ENCODE assay signal across 8 cellular contexts in genomic region chr2:62456721-62457539, GRCh38. TPM values are rescaled to one million over a fixed set of nuclear protein-coding genes. Genes with fewer than 3 reads are reported as not detected.
DNase-seq lines count a peak whose midpoint lies in the region; ATAC-seq, FAIRE-seq and TF ChIP-seq lines count a peak whose summit lies in the region.

No MANE protein-coding gene starts in this region.

- ATAC-seq in naive thymus-derived CD4-positive, alpha-beta T cell: peak; percentile 82
- peak; percentile 86 to 91 for ATAC-seq in stimulated activated naive B cell treated with anti-CD40 and anti-IgM and Interleukin-4, amounts not matched to agents 10 μg/mL and 1 μg/mL and 100 μg/mL, for 72 hours (replicated peaks)

- H3K4me3 Mint-ChIP-seq in naive thymus-derived CD4-positive, alpha-beta T cell: peak overlapping the region; percentile 39 to 69 (median 56)
- peak overlapping the region; percentile 63 to 79 for H3K4me3 Mint-ChIP-seq in stimulated activated naive B cell treated with anti-CD40 and anti-IgM and Interleukin-4, amounts not matched to agents 10 μg/mL and 1 μg/mL and 100 μg/mL, for 72 hours

- H3K4me2 ChIP-seq in PC-9: peak overlapping the region; percentile 89

- BruUV-seq in PC-9 (replicated peaks; lab: Mats Ljungman, UMichigan): no TSS peak

- TF ChIP-seq CTCF in D721Med (IDR thresholded peaks at IDR 0.05; ENCODE audit: insufficient read depth, missing control alignments) (peak; percentile 81), GM20000 (IDR thresholded peaks at IDR 0.05; ENCODE audit: extremely low read depth, missing control alignments) (peak; percentile 95), PC-9 (conservative IDR thresholded peaks at IDR 0.05) (peak; percentile 98)

- H3K27me3 ChIP-seq in PC-9 (ENCODE audit: insufficient read depth, low read depth): no peaks in the 10 kb centered on the region
- H3K27me3 ChIP-seq in naive thymus-derived CD4-positive, alpha-beta T cell (ENCODE audit: control insufficient read depth in 2 of 2, insufficient read depth in 2 of 2, low read length in 2 of 2): no peaks in the 10 kb centered on the region

- no peaks in the 10 kb centered on the region for H3K79me2 ChIP-seq in PC-9 (ENCODE audit: low read depth)

- H4K20me1 ChIP-seq in PC-9 (ENCODE audit: insufficient read depth): no peaks in the 10 kb centered on the region

- H3K9me3 Mint-ChIP-seq in naive thymus-derived CD4-positive, alpha-beta T cell: no peaks in the 10 kb centered on the region
- no peaks in the 10 kb centered on the region for H3K9me3 Mint-ChIP-seq in stimulated activated naive B cell treated with anti-CD40 and anti-IgM and Interleukin-4, amounts not matched to agents 10 μg/mL and 1 μg/mL and 100 μg/mL, for 72 hours

- no peaks in the 10 kb centered on the region for H3K36me3 ChIP-seq in PC-9 (ENCODE audit: low read depth)
- H3K36me3 ChIP-seq in naive thymus-derived CD4-positive, alpha-beta T cell (ENCODE audit: control insufficient read depth in 2 of 3, insufficient read depth in 3 of 3, low read length in 3 of 3): no peaks in the 10 kb centered on the region

- H2AFZ ChIP-seq in PC-9: peak overlapping the region; percentile 86

- no peaks in the 10 kb centered on the region for H3K9me2 ChIP-seq in PC-9 (ENCODE audit: insufficient read depth)

- POLR2A ChIA-PET in PC-9 (lab: Charles Lee; ENCODE audit: unreplicated experiment): interaction anchor here (0.5 to 0.9 kb wide), 3 partner anchors 146 to 248 kb away, joined by 3 to 21 read pairs (median 5); partner anchors contain the start of gene EHBP1
- POLR2A ChIA-PET in naive thymus-derived CD4-positive, alpha-beta T cell (lab: Charles Lee): no interaction called here

- no peak for FAIRE-seq in D721Med (lab: Jason Lieb, UNC)

- peak overlapping the region; percentile 72 for H3K4me3 ChIP-seq in PC-9
- H3K4me3 ChIP-seq in naive thymus-derived CD4-positive, alpha-beta T cell (ENCODE audit: low read length): peak overlapping the region; percentile 58

- no peaks in the 10 kb centered on the region for H3K9me3 ChIP-seq in PC-9 (ENCODE audit: insufficient read depth, low read depth)
- H3K9me3 ChIP-seq in naive thymus-derived CD4-positive, alpha-beta T cell (ENCODE audit: control insufficient read depth in 2 of 3, low read length in 3 of 3): no peaks in the 10 kb centered on the region

- no peaks in the 10 kb centered on the region for H3K36me3 Mint-ChIP-seq in naive thymus-derived CD4-positive, alpha-beta T cell
- no peaks in the 10 kb centered on the region for H3K36me3 Mint-ChIP-seq in stimulated activated naive B cell treated with anti-CD40 and anti-IgM and Interleukin-4, amounts not matched to agents 10 μg/mL and 1 μg/mL and 100 μg/mL, for 72 hours

- DNase-seq in D721Med (ENCODE audit: insufficient read length, low spot score) (peak; percentile 85), GM20000 (ENCODE audit: low spot score) (peak; percentile 86), HS-27A (ENCODE audit: low read depth) (peak; percentile 26), PC-9 (peak; percentile 85 to 88), fibroblast of gingiva (ENCODE audit: low read depth) (peak; percentile 62)
- peak; percentile 23 to 43 for DNase-seq in activated T-helper 1 cell treated with anti-CD3 and anti-CD28 coated beads, Interleukin-2, amount 50 U/mL, for 16 hours (ENCODE audit: low read depth in 1 of 2, low spot score in 1 of 2)
- peak; percentile 31 to 77 (median 60) for DNase-seq in naive thymus-derived CD4-positive, alpha-beta T cell
- DNase-seq in stimulated activated naive B cell treated with anti-CD40 and anti-IgM and Interleukin-4, amounts not matched to agents 10 μg/mL and 1 μg/mL and 100 μg/mL, for 72 hours: peak; percentile 59

- no peaks in the 10 kb centered on the region for H3F3A ChIP-seq in PC-9 (ENCODE audit: insufficient read depth, low read depth)

- H3K27ac ChIP-seq in PC-9: peak overlapping the region; percentile 72
- H3K27ac ChIP-seq in naive thymus-derived CD4-positive, alpha-beta T cell (ENCODE audit: low read depth, low read length): no peak overlapping the region

- H3K27ac Mint-ChIP-seq in naive thymus-derived CD4-positive, alpha-beta T cell: no peak overlapping the region
- H3K27ac Mint-ChIP-seq in stimulated activated naive B cell treated with anti-CD40 and anti-IgM and Interleukin-4, amounts not matched to agents 10 μg/mL and 1 μg/mL and 100 μg/mL, for 72 hours: no peak overlapping the region

- CTCF ChIA-PET in PC-9 (lab: Charles Lee): interaction anchor here (0.7 to 2.2 kb wide), 11 partner anchors 42 to 1203 kb away, joined by 3 to 14 read pairs (median 3); no protein-coding TSS in a partner anchor
- CTCF ChIA-PET in naive thymus-derived CD4-positive, alpha-beta T cell (lab: Charles Lee): interaction anchor here (0.7 to 10.3 kb wide), 8 partner anchors 9 to 1087 kb away, joined by 3 to 95 read pairs (median 3); no protein-coding TSS in a partner anchor

- peaks cover 3 to 10% (median 8%) of the 10 kb centered on the region in 5 donors for H3K27me3 Mint-ChIP-seq in naive thymus-derived CD4-positive, alpha-beta T cell
- H3K27me3 Mint-ChIP-seq in stimulated activated naive B cell treated with anti-CD40 and anti-IgM and Interleukin-4, amounts not matched to agents 10 μg/mL and 1 μg/mL and 100 μg/mL, for 72 hours: peaks cover 9 to 10% of the 10 kb centered on the region in 2 donors

- peaks cover 16% of the 10 kb centered on the region for H3K4me1 ChIP-seq in PC-9 (replicated peaks; ENCODE audit: insufficient read depth)
- H3K4me1 ChIP-seq in naive thymus-derived CD4-positive, alpha-beta T cell (ENCODE audit: control insufficient read depth in 2 of 2, insufficient read depth in 2 of 2, low read length in 2 of 2): no peaks in the 10 kb centered on the region

- intact Hi-C loops in PC-9 (cut with micrococcal nuclease; ENCODE audit: unreplicated experiment): loop anchor here (1.0 to 10.0 kb wide), 4 partner anchors 121 to 1028 kb away; partner anchors contain the start of gene EHBP1
- intact Hi-C loops in naive thymus-derived CD4-positive, alpha-beta T cell (cut with micrococcal nuclease): loop anchor here (1.0 kb wide), 3 partner anchors 318 to 1087 kb away; no protein-coding TSS in a partner anchor

- H3K4me1 Mint-ChIP-seq in naive thymus-derived CD4-positive, alpha-beta T cell: no peaks in the 10 kb centered on the region
- peaks cover 0 to 10% of the 10 kb centered on the region in 2 donors for H3K4me1 Mint-ChIP-seq in stimulated activated naive B cell treated with anti-CD40 and anti-IgM and Interleukin-4, amounts not matched to agents 10 μg/mL and 1 μg/mL and 100 μg/mL, for 72 hours

RNA-seq across cellular contexts. Expression of gene TMEM17, which starts 49.1 kb away (rescaled TPM):
- total RNA-seq in PC-9 (2021): 7.6 and 11.0 TPM in 2 replicates
- under 1 TPM in 1 of 5 experiments, not detected in 4; 0.15 TPM for total RNA-seq in naive thymus-derived CD4-positive, alpha-beta T cell
- under 1 TPM in 1 of 2 donors, not detected in 1; 0.15 TPM for polyA plus RNA-seq in naive thymus-derived CD4-positive, alpha-beta T cell

Comparison
In these comparisons a context has a peak if more than half of its experiments do, and no peak if none do; other contexts are left out.
1. DNase-seq: peak in every context shown above with its lines; median percentile 86 in PC-9; 86 in GM20000; 85 in D721Med; 62 in fibroblast of gingiva; 60 in naive thymus-derived CD4-positive, alpha-beta T cell; 59 in stimulated activated naive B cell treated with anti-CD40 and anti-IgM and Interleukin-4, amounts not matched to agents 10 μg/mL and 1 μg/mL and 100 μg/mL, for 72 hours; 33 in activated T-helper 1 cell treated with anti-CD3 and anti-CD28 coated beads, Interleukin-2, amount 50 U/mL, for 16 hours; 26 in HS-27A.